In genomic region chrX:27746516-27746915, GRCh38 we compare ENCODE assay signal across 31 cellular contexts.
"Had no signal": no experiment of that assay in that cellular context is flagged by ENCODE, and none has a peak within 500 bp of the region (broad histone marks: within the 10 kb centered on the region; RNA-seq: fewer than 3 reads in every experiment).

No MANE protein-coding gene starts in this region.

- ATAC-seq: left colon; left lung; lower lobe of right lung; naive thymus-derived CD8-positive, alpha-beta T cell; pancreas; right cardiac atrium; sciatic nerve; stimulated activated naive B cell treated with anti-CD40 and anti-IgM and Interleukin-4, amounts not matched to agents 10 μg/mL and 1 μg/mL and 100 μg/mL, for 72 hours; stimulated activated naive CD8-positive, alpha-beta T cell treated with anti-CD3 and anti-CD28 coated beads, Interleukin-15, Interleukin-2, amounts not matched to agents 100 U/mL and 50 U/mL, for 24 hours; upper lobe of right lung had no signal

- H3K27ac Mint-ChIP-seq: immature natural killer cell; nephron; stimulated activated naive B cell treated with anti-CD40 and anti-IgM and Interleukin-4, amounts not matched to agents 10 μg/mL and 1 μg/mL and 100 μg/mL, for 72 hours had no signal

- H3K36me3 Mint-ChIP-seq: immature natural killer cell; stimulated activated naive B cell treated with anti-CD40 and anti-IgM and Interleukin-4, amounts not matched to agents 10 μg/mL and 1 μg/mL and 100 μg/mL, for 72 hours had no signal

- H3K27me3 Mint-ChIP-seq: naive thymus-derived CD8-positive, alpha-beta T cell; stimulated activated naive B cell treated with anti-CD40 and anti-IgM and Interleukin-4, amounts not matched to agents 10 μg/mL and 1 μg/mL and 100 μg/mL, for 72 hours had no signal

- DNase-seq: hypothalamus; immature natural killer cell; kidney; left colon; left lung; lower lobe of right lung; mammary epithelial cell; mesenchymal stem cell; naive thymus-derived CD8-positive, alpha-beta T cell; nucleus accumbens; retina; right cardiac atrium; stimulated activated CD4-positive, alpha-beta T cell treated with anti-CD3 and anti-CD28 coated beads, Interleukin-12 subunit alpha, Interleukin-12 subunit beta, amount 100 ng/mL, for 4 hours; stimulated activated CD4-positive, alpha-beta T cell treated with anti-CD3 and anti-CD28 coated beads, Interleukin-15, amount 100 ng/mL, for 24 hours; stimulated activated CD4-positive, alpha-beta T cell treated with anti-CD3 and anti-CD28 coated beads, Interleukin-2, amount 100 ng/mL, for 24 hours; stimulated activated CD4-positive, alpha-beta T cell treated with anti-CD3 and anti-CD28 coated beads, Interleukin-4, amount 100 ng/mL, for 1 hour; stimulated activated naive B cell treated with anti-CD40 and anti-IgM and Interleukin-4, amounts not matched to agents 10 μg/mL and 1 μg/mL and 100 μg/mL, for 72 hours; stimulated activated naive CD8-positive, alpha-beta T cell treated with anti-CD3 and anti-CD28 coated beads, Interleukin-15, Interleukin-2, amounts not matched to agents 100 U/mL and 50 U/mL, for 24 hours; stomach; tibial artery; trophoblast cell; upper lobe of right lung; uterus had no signal

- H3K27ac ChIP-seq: left lung, lower lobe of right lung, pancreas, prostate gland, skin epidermis, stomach, thoracic aorta, tibial artery, upper lobe of right lung, uterus had no signal

- H3K4me3 ChIP-seq: left lung, lower lobe of right lung, pancreas, prostate gland, skin epidermis, stomach, thoracic aorta, tibial artery, upper lobe of right lung, uterus had no signal

- FAIRE-seq: islet of Langerhans, pancreas had no signal

- H3K9me3 ChIP-seq: left lung, lower lobe of right lung, pancreas, prostate gland, stomach, thoracic aorta, tibial artery, upper lobe of right lung, uterus had no signal

- H3K4me1 Mint-ChIP-seq: immature natural killer cell; naive thymus-derived CD8-positive, alpha-beta T cell; neural crest cell; stimulated activated naive B cell treated with anti-CD40 and anti-IgM and Interleukin-4, amounts not matched to agents 10 μg/mL and 1 μg/mL and 100 μg/mL, for 72 hours had no signal

- H3K4me1 ChIP-seq: left lung, lower lobe of right lung, pancreas, prostate gland, stomach, tibial artery, upper lobe of right lung, uterus had no signal

- H3K4me3 Mint-ChIP-seq: immature natural killer cell; naive thymus-derived CD8-positive, alpha-beta T cell; nephron; neural crest cell; stimulated activated naive B cell treated with anti-CD40 and anti-IgM and Interleukin-4, amounts not matched to agents 10 μg/mL and 1 μg/mL and 100 μg/mL, for 72 hours had no signal
